ENCODE assay signal across 1 cellular context in genomic region chr4:151743128-151743854, GRCh38.
TF ChIP-seq lines count a peak whose summit lies in the region.

No MANE protein-coding gene starts in this region.

TF ChIP-seq in HCT116, 20 proteins besides CTCF, POLR2A, EP300 and RAD21:
- TF ChIP-seq ZNF274 (IDR thresholded peaks at IDR 0.05; ENCODE audit: low read depth, low read length): no peak
- no peak for TF ChIP-seq EZH2phosphoT487 (IDR thresholded peaks at IDR 0.05; ENCODE audit: borderline replicate concordance)
- TF ChIP-seq YY1 (IDR thresholded peaks at IDR 0.05; ENCODE audit: extremely low read depth, insufficient replicate concordance, low read depth, low read length): no peak
- no peak for TF ChIP-seq TCF7L2 (IDR thresholded peaks at IDR 0.05; ENCODE audit: borderline replicate concordance, extremely low read depth, insufficient read depth, insufficient read length)
- TF ChIP-seq SIN3A (IDR thresholded peaks at IDR 0.05; ENCODE audit: low read depth): no peak
- no peak for TF ChIP-seq ATF3 (IDR thresholded peaks at IDR 0.05)
- TF ChIP-seq REST (IDR thresholded peaks at IDR 0.05; ENCODE audit: low read depth): no peak
- TF ChIP-seq EZH2 (IDR thresholded peaks at IDR 0.05): no peak
- no peak for TF ChIP-seq EGR1 (IDR thresholded peaks at IDR 0.05; ENCODE audit: low read depth)
- TF ChIP-seq ELF1 (IDR thresholded peaks at IDR 0.05; ENCODE audit: borderline replicate concordance, low read depth): no peak
- TF ChIP-seq CEBPB (IDR thresholded peaks at IDR 0.05; ENCODE audit: low read depth): no peak; the same call in 1 of the 2 replicates
- TF ChIP-seq SP1 (IDR thresholded peaks at IDR 0.05; ENCODE audit: low read depth): no peak
- TF ChIP-seq FOSL1 (IDR thresholded peaks at IDR 0.05; ENCODE audit: low read depth): no peak
- no peak for TF ChIP-seq ZFX (IDR thresholded peaks at IDR 0.05)
- no peak; the same call in 1 of the 2 replicates for TF ChIP-seq MAX (IDR thresholded peaks at IDR 0.05)
- TF ChIP-seq JUND (IDR thresholded peaks at IDR 0.05): no peak
- TF ChIP-seq POLR2AphosphoS5 (IDR thresholded peaks at IDR 0.05; ENCODE audit: low read depth, low read length): no peak
- TF ChIP-seq ZBTB33 (IDR thresholded peaks at IDR 0.05; ENCODE audit: extremely low read depth, insufficient replicate concordance, low read length): no peak
- no peak for TF ChIP-seq CBX3 (IDR thresholded peaks at IDR 0.05; ENCODE audit: low read depth)
- no peak for TF ChIP-seq SRF (IDR thresholded peaks at IDR 0.05; ENCODE audit: low read depth)
